10 cellular contexts compared by ENCODE assay signal in genomic region chr4:182642831-182643230, GRCh38.
A peak's percentile ranks its signal among the peaks of the same experiment; 100 is the strongest.
DNase-seq lines count a peak whose midpoint lies in the region; ATAC-seq and TF ChIP-seq lines count a peak whose summit lies in the region.
"Had no signal": no experiment of that assay in that cellular context is flagged by ENCODE, and none has a peak within 500 bp of the region (broad histone marks: within the 10 kb centered on the region; RNA-seq: fewer than 3 reads in every experiment).

No MANE protein-coding gene starts in this region.

- CTCF ChIA-PET in MCF 10A (lab: Yijun Ruan, JAX), result no interaction called here
- CTCF ChIA-PET in mammary epithelial cell (lab: Charles Lee; ENCODE audit: low non-redundant PET), result no interaction called here

- 85% methylated on average over 2 of the region's 2 CpGs for WGBS in mammary epithelial cell (ENCODE audit: low coverage, missing lambda C conversion rate)
- 40 to 60% (median 50%) methylated on average over 2 of the region's 2 CpGs for WGBS in psoas muscle, 3 donors

- H3K27ac ChIP-seq in mammary epithelial cell (ENCODE audit: insufficient read depth, low read depth, low read length) (no peak overlapping the region), psoas muscle (no peak overlapping the region)
- H3K27ac ChIP-seq: BLaER1, SK-N-MC had no signal

- H3K79me2 ChIP-seq in mammary epithelial cell (ENCODE audit: insufficient read depth, low read length), result no peaks in the 10 kb centered on the region

- no peaks in the 10 kb centered on the region for H4K20me1 ChIP-seq in mammary epithelial cell (ENCODE audit: insufficient read depth, low read length)
- H4K20me1 ChIP-seq: BLaER1 had no signal

- H3K9me3 ChIP-seq in mammary epithelial cell (replicated peaks; ENCODE audit: insufficient read depth, low read length) (peaks cover 7% of the 10 kb centered on the region), psoas muscle (peaks cover 10% of the 10 kb centered on the region)

- no peaks in the 10 kb centered on the region for H3K27me3 ChIP-seq in mammary epithelial cell (ENCODE audit: insufficient read depth, low read length)
- H3K27me3 ChIP-seq in psoas muscle (ENCODE audit: insufficient read depth in 3 of 3, low read length in 2 of 3), result no peaks in the 10 kb centered on the region
- H3K27me3 ChIP-seq: BLaER1 had no signal

- intact Hi-C loops in MCF 10A (cut with micrococcal nuclease), result no loop called here
- intact Hi-C loops in mammary epithelial cell (cut with micrococcal nuclease), result no loop called here
- intact Hi-C loops in psoas muscle (cut with DNase I), result no loop called here

- no peak overlapping the region for H3K4me3 Mint-ChIP-seq in MCF 10A (ENCODE audit: unreplicated experiment)
- no peak overlapping the region for H3K4me3 Mint-ChIP-seq in type B pancreatic cell

- H2AFZ ChIP-seq in mammary epithelial cell (ENCODE audit: low read depth, low read length), result no peak overlapping the region

- dilution Hi-C loops in mammary epithelial cell (cut with HindIII; ENCODE audit: low sequenced_read_pairs), result no loop called here

- BruUV-seq in MCF 10A (replicated peaks; lab: Mats Ljungman, UMichigan) (no TSS peak), mammary epithelial cell (replicated peaks; lab: Mats Ljungman, UMichigan) (no TSS peak)

- H3K4me3 ChIP-seq in mammary epithelial cell (replicated peaks in 1 of 3; ENCODE audit: insufficient read depth in 1 of 3, low read depth in 2 of 3, low read length in 3 of 3), result no peak overlapping the region
- H3K4me3 ChIP-seq in cardiac fibroblast (replicated peaks in 1 of 2; ENCODE audit: low read depth in 2 of 2, low read length in 2 of 2), result no peak overlapping the region
- no peak overlapping the region for H3K4me3 ChIP-seq in psoas muscle
- H3K4me3 ChIP-seq: BLaER1, SK-N-MC had no signal

- H3K27me3 Mint-ChIP-seq in MCF 10A (ENCODE audit: insufficient read depth, unreplicated experiment) (no peaks in the 10 kb centered on the region), type B pancreatic cell (no peaks in the 10 kb centered on the region)

- DNase-seq in MCF 10A (ENCODE audit: unreplicated experiment) (peak; percentile 6), mammary epithelial cell (no peak), cardiac fibroblast (ENCODE audit: low read depth in 2 of 2) (peak; percentile 29 to 61), type B pancreatic cell (ENCODE audit: extremely low spot score, unreplicated experiment) (no peak), GM19238 (ENCODE audit: insufficient read length, low spot score) (no peak), psoas muscle (no peak)

- H3K9me3 Mint-ChIP-seq in MCF 10A (ENCODE audit: unreplicated experiment), result peaks cover 16% of the 10 kb centered on the region
- peaks cover 13% of the 10 kb centered on the region for H3K9me3 Mint-ChIP-seq in type B pancreatic cell

- ATAC-seq in HG03520 (IDR thresholded peaks at IDR 0.05; ENCODE audit: unreplicated experiment) (peak; percentile 60), GM19463 (IDR thresholded peaks at IDR 0.05; ENCODE audit: unreplicated experiment) (no peak), psoas muscle (no peak)

- in situ Hi-C loops in mammary epithelial cell (cut with MboI; ENCODE audit: low sequenced_read_pairs in 2 of 2), result no loop called here

- TF ChIP-seq CTCF in MCF 10A (IDR thresholded peaks at IDR 0.05; ENCODE audit: unreplicated experiment) (no peak), mammary epithelial cell (conservative IDR thresholded peaks at IDR 0.05 in 1 of 2, IDR thresholded peaks at IDR 0.05 in 1 of 2; ENCODE audit: extremely low read depth in 1 of 2, insufficient read depth in 1 of 2, low read depth in 1 of 2, low read length in 2 of 2) (no peak), cardiac fibroblast (IDR thresholded peaks at IDR 0.05; ENCODE audit: low read depth, low read length) (peak; percentile 11), type B pancreatic cell (conservative IDR thresholded peaks at IDR 0.05) (peak; percentile 65), psoas muscle (IDR thresholded peaks at IDR 0.05) (no peak)

- H3K9ac ChIP-seq in mammary epithelial cell (ENCODE audit: insufficient read depth, low read length), result no peak overlapping the region
- H3K9ac ChIP-seq: BLaER1 had no signal

- H3K4me1 Mint-ChIP-seq in MCF 10A (ENCODE audit: insufficient read depth, unreplicated experiment) (no peaks in the 10 kb centered on the region), type B pancreatic cell (ENCODE audit: unreplicated experiment) (no peaks in the 10 kb centered on the region)

- H3K27ac Mint-ChIP-seq in MCF 10A (ENCODE audit: low read depth, unreplicated experiment) (no peak overlapping the region), type B pancreatic cell (no peak overlapping the region)

- POLR2A ChIA-PET in MCF 10A (lab: Yijun Ruan, JAX), result no interaction called here

- no peaks in the 10 kb centered on the region for H3K36me3 ChIP-seq in mammary epithelial cell (ENCODE audit: insufficient read depth, low read length)
- no peaks in the 10 kb centered on the region for H3K36me3 ChIP-seq in psoas muscle (ENCODE audit: insufficient read depth in 1 of 2, low read depth in 1 of 2)
- H3K36me3 ChIP-seq: BLaER1 had no signal

- no peak overlapping the region for H3K4me2 ChIP-seq in mammary epithelial cell (ENCODE audit: insufficient read depth, low read depth, low read length)
- H3K4me2 ChIP-seq: BLaER1 had no signal

- no peaks in the 10 kb centered on the region for H3K36me3 Mint-ChIP-seq in MCF 10A (ENCODE audit: insufficient read depth, unreplicated experiment)
- H3K36me3 Mint-ChIP-seq in type B pancreatic cell, result peaks cover 20% of the 10 kb centered on the region

- no peaks in the 10 kb centered on the region for H3K4me1 ChIP-seq in mammary epithelial cell (ENCODE audit: insufficient read depth, low read length)
- H3K4me1 ChIP-seq in psoas muscle, result peaks cover 21% of the 10 kb centered on the region

Comparison
In these comparisons a context has a peak if more than half of its experiments do, and no peak if none do; other contexts are left out.
1. DNase-seq: peak in MCF 10A (single experiment) and cardiac fibroblast (2 of 2); none in mammary epithelial cell (single experiment), type B pancreatic cell (single experiment), GM19238 (single experiment) and psoas muscle (0 of 2).
2. CTCF ChIP-seq: peak in cardiac fibroblast (single experiment) and type B pancreatic cell (single experiment); none in MCF 10A (single experiment), mammary epithelial cell (0 of 2) and psoas muscle (single experiment).